Comparison of ENCODE assay signal across 21 cellular contexts in the genomic region with DNA sequence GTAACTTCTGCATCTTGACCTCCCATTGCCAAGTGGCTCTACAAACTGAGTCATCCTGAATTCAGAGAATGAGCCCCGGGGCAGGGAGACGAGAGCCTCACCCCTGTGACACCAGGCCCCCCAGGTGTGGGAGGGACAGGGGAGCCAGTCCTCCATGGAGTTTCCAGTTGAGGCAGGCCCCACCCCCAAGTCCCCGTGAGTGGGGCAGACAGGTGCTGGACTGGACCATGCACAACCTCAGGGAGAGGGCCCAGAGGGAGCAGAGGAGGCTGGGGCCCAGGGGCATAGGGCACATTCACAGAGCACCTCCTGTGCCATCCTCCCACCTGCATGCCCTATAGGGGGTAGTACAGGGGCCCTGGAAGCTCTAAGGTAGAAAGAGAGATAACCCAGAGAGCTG.
DNase-seq lines count a peak whose midpoint lies in the region; ATAC-seq, FAIRE-seq and TF ChIP-seq lines count a peak whose summit lies in the region.
"Had no signal": no experiment of that assay in that cellular context is flagged by ENCODE, and none has a peak within 500 bp of the region (broad histone marks: within the 10 kb centered on the region; RNA-seq: fewer than 3 reads in every experiment).

No MANE protein-coding gene starts in this region.

- no peak overlapping the region for H2AK5ac ChIP-seq in neuronal stem cell (ENCODE audit: low read depth, low read length)

- H3K4ac ChIP-seq in neuronal stem cell (ENCODE audit: low read length), result no peak overlapping the region

- H3K9ac ChIP-seq in HepG2 (ENCODE audit: insufficient read depth, low read depth, low read length), result no peak overlapping the region
- no peak overlapping the region for H3K9ac ChIP-seq in kidney (ENCODE audit: low read length in 2 of 2)
- no peak overlapping the region for H3K9ac ChIP-seq in neuronal stem cell (ENCODE audit: low read depth, low read length, poor library complexity)
- H3K9ac ChIP-seq: BLaER1 had no signal

- H3K36me3 ChIP-seq in right lobe of liver (no peaks in the 10 kb centered on the region), HepG2 (replicated peaks in 1 of 2; ENCODE audit: control insufficient read depth in 1 of 2, insufficient read depth in 2 of 2, low read length in 2 of 2) (no peaks in the 10 kb centered on the region), kidney (ENCODE audit: control insufficient read depth in 1 of 2, insufficient read depth in 2 of 2, low read length in 2 of 2) (no peaks in the 10 kb centered on the region), neuronal stem cell (replicated peaks in 1 of 2; ENCODE audit: control insufficient read depth in 2 of 2, insufficient read depth in 2 of 2, low read length in 2 of 2) (no peaks in the 10 kb centered on the region), adrenal gland (replicated peaks in 1 of 2) (no peaks in the 10 kb centered on the region)

- H3K9me3 ChIP-seq in right lobe of liver (no peaks in the 10 kb centered on the region), HepG2 (ENCODE audit: low read length) (no peaks in the 10 kb centered on the region), kidney (ENCODE audit: control insufficient read depth in 1 of 2, low read length in 2 of 2) (no peaks in the 10 kb centered on the region), neuronal stem cell (replicated peaks in 1 of 2; ENCODE audit: control insufficient read depth in 2 of 2, insufficient read depth in 1 of 2, low read depth in 1 of 2, low read length in 2 of 2) (peaks cover 0 to 3% of the 10 kb centered on the region in 2 donors), adrenal gland (replicated peaks in 1 of 3) (no peaks in the 10 kb centered on the region)
- H3K9me3 ChIP-seq: Caco-2, HAP-1 had no signal

- peak overlapping the region; percentile 47 for H2BK120ac ChIP-seq in neuronal stem cell (ENCODE audit: low read depth, low read length)

- H3K4me3 ChIP-seq in right lobe of liver, result no peak overlapping the region
- H3K4me3 ChIP-seq in HepG2 (replicated peaks in 1 of 3; ENCODE audit: insufficient read depth in 1 of 3, low read depth in 2 of 3, low read length in 3 of 3), result no peak overlapping the region
- H3K4me3 ChIP-seq in kidney (ENCODE audit: low read length in 2 of 2), result no peak overlapping the region
- no peak overlapping the region for H3K4me3 ChIP-seq in neuronal stem cell (ENCODE audit: low read length in 2 of 2)
- no peak overlapping the region for H3K4me3 ChIP-seq in adrenal gland
- H3K4me3 ChIP-seq: BLaER1, GM23338, HAP-1 had no signal

- no peak overlapping the region for H3K23ac ChIP-seq in neuronal stem cell (ENCODE audit: low read depth, low read length, poor library complexity)

- CTCF ChIA-PET in HepG2 (lab: Yijun Ruan, JAX; ENCODE audit: low intra/inter-chr PET ratio, low total read pairs), result no interaction called here

- TF ChIP-seq RAD21 in HepG2 (CRISPR knock-in tag; IDR thresholded peaks at IDR 0.05), result no peak

- H4K8ac ChIP-seq in neuronal stem cell (ENCODE audit: low read depth, low read length), result no peak overlapping the region

- H2BK12ac ChIP-seq in neuronal stem cell (ENCODE audit: low read length), result no peak overlapping the region

- H3K4me2 ChIP-seq in HepG2 (ENCODE audit: low read depth, low read length) (no peak overlapping the region), neuronal stem cell (ENCODE audit: insufficient read depth, low read length, poor library complexity, severe bottlenecking) (no peak overlapping the region)
- H3K4me2 ChIP-seq: BLaER1, GM23338 had no signal

- H2BK5ac ChIP-seq in neuronal stem cell (ENCODE audit: low read length), result no peak overlapping the region

- H2BK15ac ChIP-seq in neuronal stem cell (ENCODE audit: low read length), result no peak overlapping the region

- peak in 2 of 3 donors; percentile 7 to 29 for DNase-seq in right lobe of liver
- DNase-seq in HepG2 (ENCODE audit: low spot score), result no peak
- peak; percentile 45 for DNase-seq in kidney
- DNase-seq in neuronal stem cell (ENCODE audit: low spot score), result no peak
- no peak for DNase-seq in GM19238 (ENCODE audit: insufficient read length, low spot score)
- DNase-seq in adrenal gland, result no peak
- DNase-seq: CD4-positive, CD25-positive, alpha-beta regulatory T cell; CD8-positive, alpha-beta T cell; DMS153; DND-41; HFFc6 had no signal

- H2AFZ ChIP-seq in HepG2 (ENCODE audit: low read length) (no peak overlapping the region), neuronal stem cell (ENCODE audit: low read length) (no peak overlapping the region)
- H2AFZ ChIP-seq: GM23338 had no signal

- POLR2A ChIA-PET in HepG2 (lab: Yijun Ruan, JAX), result no interaction called here

- H3K27me3 ChIP-seq in right lobe of liver, result no peaks in the 10 kb centered on the region
- H3K27me3 ChIP-seq in HepG2 (ENCODE audit: control insufficient read depth in 1 of 2, insufficient read depth in 2 of 2, low read length in 2 of 2), result peaks cover 0 to 15% of the 10 kb centered on the region in 2 experiments; a peak in 2 of 5 replicates
- H3K27me3 ChIP-seq in neuronal stem cell (ENCODE audit: control insufficient read depth in 3 of 3, insufficient read depth in 3 of 3, low read depth in 1 of 3, low read length in 3 of 3), result peaks cover 0 to 19% (median 0%) of the 10 kb centered on the region in 3 experiments
- H3K27me3 ChIP-seq in adrenal gland, result peaks cover 4% of the 10 kb centered on the region
- H3K27me3 ChIP-seq: BLaER1 had no signal

- no peaks in the 10 kb centered on the region for H3K79me2 ChIP-seq in HepG2 (ENCODE audit: insufficient read depth, low read length)

- H4K20me1 ChIP-seq in HepG2 (ENCODE audit: insufficient read depth, low read length), result no peaks in the 10 kb centered on the region

- in situ Hi-C loops in HepG2 (cut with HindIII; ENCODE audit: extremely low pct_ligation_motif_present, low pct_unique_long_range_greater_than_20kb), result no loop called here

- H3K14ac ChIP-seq in neuronal stem cell (ENCODE audit: low read length), result peak overlapping the region; percentile 17

- 39% methylated on average over 2 of the region's 3 CpGs for WGBS in right lobe of liver (ENCODE audit: insufficient coverage, low coverage, low lambda C conversion rate, missing lambda C conversion rate)
- WGBS in HepG2 (ENCODE audit: low lambda C conversion rate), result 0% methylated on average over 1 of the region's 3 CpGs
- WGBS in neuronal stem cell (ENCODE audit: extremely low coverage in 2 of 2, insufficient read length in 2 of 2, insufficient replicate concordance in 1 of 2), 2 donors, result no CpG with 5 or more reads among the region's 3 CpGs
- 71 to 92% (median 82%) methylated on average over 2 to 3 of the region's 3 CpGs for WGBS in adrenal gland, 4 donors

- TF ChIP-seq POLR2A in right lobe of liver (IDR thresholded peaks at IDR 0.05) (no peak), HepG2 (IDR thresholded peaks at IDR 0.05; ENCODE audit: insufficient read depth in 1 of 2, low read depth in 2 of 2, low read length in 2 of 2) (no peak), adrenal gland (IDR thresholded peaks at IDR 0.05) (no peak)

- no peak for ATAC-seq in right lobe of liver
- no peak for ATAC-seq in HepG2
- ATAC-seq: CD8-positive, alpha-beta T cell had no signal

- H4K91ac ChIP-seq in neuronal stem cell (ENCODE audit: low read depth, low read length, poor library complexity), result no peak overlapping the region

- TF ChIP-seq EP300 in HepG2 (IDR thresholded peaks at IDR 0.05; ENCODE audit: low read depth in 2 of 2, low read length in 2 of 2), result no peak
- no peak for TF ChIP-seq EP300 in HepG2 (CRISPR knock-in tag; IDR thresholded peaks at IDR 0.05; ENCODE audit: borderline replicate concordance)

- peak overlapping the region; percentile 87 for H3K18ac ChIP-seq in neuronal stem cell (ENCODE audit: low read length)

- H3K27ac ChIP-seq in right lobe of liver (no peak overlapping the region), HepG2 (ENCODE audit: extremely low read length, insufficient read depth, low read length) (no peak overlapping the region), kidney (ENCODE audit: low read depth in 2 of 2, low read length in 2 of 2) (no peak overlapping the region), neuronal stem cell (replicated peaks; ENCODE audit: low read length) (no peak overlapping the region), adrenal gland (no peak overlapping the region)
- H3K27ac ChIP-seq: 22Rv1, BLaER1, C4-2B had no signal

- H3K79me1 ChIP-seq in neuronal stem cell (ENCODE audit: low read depth, low read length), result peaks cover 1% of the 10 kb centered on the region

- FAIRE-seq in HepG2 (lab: Jason Lieb, UNC) (no peak), kidney (lab: Jason Lieb, UNC) (no peak)
- FAIRE-seq: A204.1, G401.6, GM12892, H54 had no signal

- intact Hi-C loops in right lobe of liver (cut with DNase I), result no loop called here
- intact Hi-C loops in HepG2 (cut with micrococcal nuclease; ENCODE audit: unreplicated experiment), result no loop called here
- intact Hi-C loops in kidney (cut with DNase I), result no loop called here
- intact Hi-C loops in adrenal gland (cut with DNase I), result no loop called here

- BruUV-seq in HepG2 (replicated peaks; lab: Mats Ljungman, UMichigan), result no TSS peak

- no peaks in the 10 kb centered on the region for H3K4me1 ChIP-seq in right lobe of liver
- no peaks in the 10 kb centered on the region for H3K4me1 ChIP-seq in HepG2 (ENCODE audit: insufficient read depth, low read length)
- no peaks in the 10 kb centered on the region for H3K4me1 ChIP-seq in kidney (ENCODE audit: control insufficient read depth in 1 of 2, insufficient read depth in 1 of 2, low read depth in 1 of 2, low read length in 2 of 2)
- H3K4me1 ChIP-seq in neuronal stem cell (ENCODE audit: control insufficient read depth in 2 of 2, insufficient read depth in 1 of 2, low read depth in 1 of 2, low read length in 2 of 2), result peaks cover 9 to 16% of the 10 kb centered on the region in 2 donors
- H3K4me1 ChIP-seq in adrenal gland (replicated peaks in 1 of 2), result no peaks in the 10 kb centered on the region
- H3K4me1 ChIP-seq: Caco-2, HAP-1 had no signal

- no peak for TF ChIP-seq CTCF in right lobe of liver (IDR thresholded peaks at IDR 0.05)
- TF ChIP-seq CTCF in HepG2 (CRISPR knock-in tag; IDR thresholded peaks at IDR 0.05), result no peak
- TF ChIP-seq CTCF in kidney (IDR thresholded peaks at IDR 0.05; ENCODE audit: borderline replicate concordance, extremely low read depth, insufficient read depth), result no peak
- TF ChIP-seq CTCF in adrenal gland (IDR thresholded peaks at IDR 0.05), result no peak

Comparison
In these comparisons a context has a peak if more than half of its experiments do, and no peak if none do; other contexts are left out.
1. DNase-seq: peak in right lobe of liver (2 of 3) and kidney (single experiment); none in HepG2 (single experiment), neuronal stem cell (single experiment), GM19238 (single experiment) and adrenal gland (0 of 7).